Comparison of ENCODE assay signal across 26 cellular contexts in genomic region chr11:34626393-34626792, GRCh38. TPM values are rescaled to one million over a fixed set of nuclear protein-coding genes. Genes with fewer than 3 reads are reported as not detected.
DNase-seq lines count a peak whose midpoint lies in the region; ATAC-seq and FAIRE-seq lines count a peak whose summit lies in the region.
"Had no signal": no experiment of that assay in that cellular context is flagged by ENCODE, and none has a peak within 500 bp of the region (broad histone marks: within the 10 kb centered on the region; RNA-seq: fewer than 3 reads in every experiment).

No MANE protein-coding gene starts in this region.

- H3K9me3 Mint-ChIP-seq in activated naive CD4-positive, alpha-beta T cell treated with anti-CD3 and anti-CD28 coated beads, Interleukin-2, amount 50 U/mL, for 72 hours: no peaks in the 10 kb centered on the region
- H3K9me3 Mint-ChIP-seq in dendritic cell treated with granulocyte-macrophage colony-stimulating factor and Interleukin-4, amounts not matched to agents 40 ng/mL and 50 ng/mL, for 4 days: no peaks in the 10 kb centered on the region
- no peaks in the 10 kb centered on the region for H3K9me3 Mint-ChIP-seq in stimulated activated memory B cell treated with anti-CD40 and anti-IgM and Interleukin-4, amounts not matched to agents 10 μg/mL and 1 μg/mL and 100 μg/mL, for 72 hours

- no peak overlapping the region for H3K4me3 Mint-ChIP-seq in dendritic cell treated with granulocyte-macrophage colony-stimulating factor and Interleukin-4, amounts not matched to agents 40 ng/mL and 50 ng/mL, for 4 days
- no peak overlapping the region for H3K4me3 Mint-ChIP-seq in stimulated activated memory B cell treated with anti-CD40 and anti-IgM and Interleukin-4, amounts not matched to agents 10 μg/mL and 1 μg/mL and 100 μg/mL, for 72 hours
- H3K4me3 Mint-ChIP-seq: activated naive CD8-positive, alpha-beta T cell; T-helper 17 cell had no signal

- DNase-seq in activated naive CD4-positive, alpha-beta T cell treated with anti-CD3 and anti-CD28 coated beads, Interleukin-2, amount 50 U/mL, for 72 hours (ENCODE audit: low spot score in 2 of 2): no peak
- no peak for DNase-seq in activated naive CD4-positive, alpha-beta T cell treated with Interleukin-2 at 50 U/mL for 16 hours
- no peak for DNase-seq in MG63
- DNase-seq in stimulated activated naive CD4-positive, alpha-beta T cell (lab: John Stamatoyannopoulos, UW): no peak
- DNase-seq in GM19239 (ENCODE audit: insufficient read length, low spot score): no peak
- DNase-seq in left ventricle myocardium superior: no peak
- DNase-seq: activated CD4-positive, alpha-beta T cell treated with anti-CD3 and anti-CD28 coated beads for 48 hours; aorta; central memory CD4-positive, alpha-beta T cell; GF-D8; heart right ventricle; left colon; mesendoderm; NCI-H1694 treated with DMSO at 0.1 percent for 48 hours; NCI-H2171 treated with DMSO at 0.1 percent for 48 hours; RPMI8226; stimulated activated CD8-positive, alpha-beta memory T cell treated with anti-CD3 and anti-CD28 coated beads, Interleukin-4, amount 100 ng/mL, for 48 hours; substantia nigra; T-helper 17 cell had no signal

- H3K36me3 ChIP-seq in MG63: no peaks in the 10 kb centered on the region
- H3K36me3 ChIP-seq: HAP-1, heart right ventricle had no signal

- H3K27me3 Mint-ChIP-seq in dendritic cell treated with granulocyte-macrophage colony-stimulating factor and Interleukin-4, amounts not matched to agents 40 ng/mL and 50 ng/mL, for 4 days: no peaks in the 10 kb centered on the region
- H3K27me3 Mint-ChIP-seq in stimulated activated memory B cell treated with anti-CD40 and anti-IgM and Interleukin-4, amounts not matched to agents 10 μg/mL and 1 μg/mL and 100 μg/mL, for 72 hours: peaks cover 23% of the 10 kb centered on the region

- H3K27me3 ChIP-seq in MG63: no peaks in the 10 kb centered on the region

- intact Hi-C loops in dendritic cell treated with granulocyte-macrophage colony-stimulating factor and Interleukin-4, amounts not matched to agents 40 ng/mL and 50 ng/mL, for 4 days (cut with micrococcal nuclease): no loop called here
- intact Hi-C loops in left ventricle myocardium superior (cut with micrococcal nuclease): no loop called here

- peak overlapping the region; percentile 42 for H3K4me3 ChIP-seq in MG63
- H3K4me3 ChIP-seq: A549, HAP-1, heart right ventricle had no signal

- no peaks in the 10 kb centered on the region for H3K9me3 ChIP-seq in MG63
- H3K9me3 ChIP-seq: A549, HAP-1, heart right ventricle had no signal

- ATAC-seq in activated naive CD4-positive, alpha-beta T cell treated with anti-CD3 and anti-CD28 coated beads, Interleukin-2, amount 50 U/mL, for 72 hours: peak; percentile 24 to 89
- no peak for ATAC-seq in stimulated activated memory B cell treated with anti-CD40 and anti-IgM and Interleukin-4, amounts not matched to agents 10 μg/mL and 1 μg/mL and 100 μg/mL, for 72 hours
- ATAC-seq in left ventricle myocardium superior: no peak
- ATAC-seq: A549, heart right ventricle, left colon, T-helper 17 cell had no signal

- H3K27ac Mint-ChIP-seq in activated naive CD4-positive, alpha-beta T cell treated with anti-CD3 and anti-CD28 coated beads, Interleukin-2, amount 50 U/mL, for 72 hours: no peak overlapping the region
- peak overlapping the region; percentile 15 for H3K27ac Mint-ChIP-seq in dendritic cell treated with granulocyte-macrophage colony-stimulating factor and Interleukin-4, amounts not matched to agents 40 ng/mL and 50 ng/mL, for 4 days
- H3K27ac Mint-ChIP-seq in stimulated activated memory B cell treated with anti-CD40 and anti-IgM and Interleukin-4, amounts not matched to agents 10 μg/mL and 1 μg/mL and 100 μg/mL, for 72 hours: peak overlapping the region; percentile 13
- H3K27ac Mint-ChIP-seq: activated naive CD8-positive, alpha-beta T cell; T-helper 17 cell had no signal

- H3K36me3 Mint-ChIP-seq in activated naive CD4-positive, alpha-beta T cell treated with anti-CD3 and anti-CD28 coated beads, Interleukin-2, amount 50 U/mL, for 72 hours: no peaks in the 10 kb centered on the region
- H3K36me3 Mint-ChIP-seq in dendritic cell treated with granulocyte-macrophage colony-stimulating factor and Interleukin-4, amounts not matched to agents 40 ng/mL and 50 ng/mL, for 4 days (ENCODE audit: low read depth): peaks cover 51% of the 10 kb centered on the region
- no peaks in the 10 kb centered on the region for H3K36me3 Mint-ChIP-seq in stimulated activated memory B cell treated with anti-CD40 and anti-IgM and Interleukin-4, amounts not matched to agents 10 μg/mL and 1 μg/mL and 100 μg/mL, for 72 hours
- H3K36me3 Mint-ChIP-seq: activated naive CD8-positive, alpha-beta T cell had no signal

- no peak for FAIRE-seq in GM19239 (lab: Jason Lieb, UNC)
- FAIRE-seq: A549, HTR-8/SVneo had no signal

- peaks cover 64% of the 10 kb centered on the region for H3K4me1 Mint-ChIP-seq in dendritic cell treated with granulocyte-macrophage colony-stimulating factor and Interleukin-4, amounts not matched to agents 40 ng/mL and 50 ng/mL, for 4 days (ENCODE audit: low read depth)
- peaks cover 46% of the 10 kb centered on the region for H3K4me1 Mint-ChIP-seq in stimulated activated memory B cell treated with anti-CD40 and anti-IgM and Interleukin-4, amounts not matched to agents 10 μg/mL and 1 μg/mL and 100 μg/mL, for 72 hours
- H3K4me1 Mint-ChIP-seq: T-helper 17 cell had no signal

RNA-seq across cellular contexts. Expression of gene EHF, which starts 5.5 kb away (rescaled TPM):
- total RNA-seq in activated naive CD4-positive, alpha-beta T cell treated with anti-CD3 and anti-CD28 coated beads, Interleukin-2, amount 50 U/mL, for 72 hours: not detected
- total RNA-seq in MG63 (2014; rRNA removed; shearing (Covaris generic); ENCODE audit: low replicate concordance): 1.2 and 6.0 TPM in 2 replicates
- total RNA-seq in left ventricle myocardium superior: 2.7 TPM
- total RNA-seq: dermis microvascular lymphatic vessel endothelial cell had no signal

Comparison
In these comparisons a context has a peak if more than half of its experiments do, and no peak if none do; other contexts are left out.
1. ATAC-seq: peak in activated naive CD4-positive, alpha-beta T cell treated with anti-CD3 and anti-CD28 coated beads, Interleukin-2, amount 50 U/mL, for 72 hours (2 of 2); none in stimulated activated memory B cell treated with anti-CD40 and anti-IgM and Interleukin-4, amounts not matched to agents 10 μg/mL and 1 μg/mL and 100 μg/mL, for 72 hours (single experiment) and left ventricle myocardium superior (single experiment).
2. H3K27ac Mint-ChIP-seq: peak in dendritic cell treated with granulocyte-macrophage colony-stimulating factor and Interleukin-4, amounts not matched to agents 40 ng/mL and 50 ng/mL, for 4 days (single experiment) and stimulated activated memory B cell treated with anti-CD40 and anti-IgM and Interleukin-4, amounts not matched to agents 10 μg/mL and 1 μg/mL and 100 μg/mL, for 72 hours (single experiment); none in activated naive CD4-positive, alpha-beta T cell treated with anti-CD3 and anti-CD28 coated beads, Interleukin-2, amount 50 U/mL, for 72 hours (0 of 2).